In the genomic region with DNA sequence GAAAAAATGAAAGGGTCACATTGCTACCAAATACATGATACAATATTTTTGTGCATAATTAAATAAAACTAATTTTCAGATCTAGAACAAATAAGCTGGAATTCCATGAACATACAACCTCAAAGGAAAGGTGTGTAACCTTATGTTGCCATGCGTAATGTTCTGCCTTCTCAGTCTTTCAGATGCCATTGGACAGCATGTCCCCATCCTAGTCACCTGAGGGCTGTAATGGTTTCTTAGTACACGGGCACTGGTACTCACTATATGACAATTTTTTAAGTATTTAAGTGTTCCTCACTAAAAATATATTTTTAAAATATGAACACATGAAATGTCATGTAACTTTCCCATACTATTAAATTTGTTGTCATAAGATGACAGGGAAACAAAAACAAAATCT, we compare ENCODE assay signal across 19 cellular contexts.
"Had no signal": no experiment of that assay in that cellular context is flagged by ENCODE, and none has a peak within 500 bp of the region (broad histone marks: within the 10 kb centered on the region; RNA-seq: fewer than 3 reads in every experiment).

No MANE protein-coding gene starts in this region.

- H3K27ac Mint-ChIP-seq: activated CD8-positive, alpha-beta T cell treated with anti-CD3 and anti-CD28 coated beads for 36 hours; activated naive CD4-positive, alpha-beta T cell treated with anti-CD3 and anti-CD28 coated beads, Interleukin-2, amount 50 U/mL, for 24 hours; activated T-helper 1 cell treated with anti-CD3 and anti-CD28 coated beads, Interleukin-12 subunit alpha, Interleukin-12 subunit beta, Interleukin-2, Interleukin-4 antibody, amounts not matched to agents 30 ng/mL and 10 ng/mL and 1 ng/mL, durations not matched to agents 14 hours and 24 hours and 36 hours; nephron progenitor cell had no signal

- H3K4me1 Mint-ChIP-seq: activated naive CD4-positive, alpha-beta T cell treated with anti-CD3 and anti-CD28 coated beads, Interleukin-2, amount 50 U/mL, for 24 hours; nephron progenitor cell had no signal

- H3K9me3 Mint-ChIP-seq: activated CD4-positive, alpha-beta T cell treated with anti-CD3 and anti-CD28 coated beads, Interleukin-2, amount 10 ng/mL, durations not matched to agents 7 days and 5 days; activated CD8-positive, alpha-beta T cell treated with anti-CD3 and anti-CD28 coated beads for 36 hours; activated naive CD4-positive, alpha-beta T cell treated with anti-CD3 and anti-CD28 coated beads, Interleukin-2, amount 50 U/mL, for 24 hours; activated T-helper 1 cell treated with anti-CD3 and anti-CD28 coated beads, Interleukin-12 subunit alpha, Interleukin-12 subunit beta, Interleukin-2, Interleukin-4 antibody, amounts not matched to agents 30 ng/mL and 10 ng/mL and 1 ng/mL, durations not matched to agents 14 hours and 24 hours and 36 hours; nephron progenitor cell had no signal

- H3K27ac ChIP-seq: body of pancreas, cardiac muscle cell, lower lobe of right lung, thoracic aorta, VCaP had no signal

- DNase-seq: activated gamma-delta T cell treated with Interleukin-2 at 50 U/mL for 16 hours; anterior cingulate cortex; body of pancreas; foreskin melanocyte; glutamatergic neuron; lower lobe of right lung; mesendoderm; nephron progenitor cell; nucleus accumbens; stimulated activated CD4-positive, alpha-beta T cell treated with anti-CD3 and anti-CD28 coated beads, Interleukin-4, amount 100 ng/mL, for 24 hours; stimulated activated naive CD4-positive, alpha-beta T cell treated with Interleukin-2 at 50 U/mL for 16 hours had no signal

- H3K36me3 ChIP-seq: cardiac muscle cell, lower lobe of right lung, thoracic aorta had no signal

- H3K27me3 Mint-ChIP-seq: activated CD4-positive, alpha-beta T cell treated with anti-CD3 and anti-CD28 coated beads, Interleukin-2, amount 10 ng/mL, durations not matched to agents 7 days and 5 days; activated CD8-positive, alpha-beta T cell treated with anti-CD3 and anti-CD28 coated beads for 36 hours had no signal

- H3K27me3 ChIP-seq: body of pancreas, cardiac muscle cell had no signal

- ATAC-seq: activated CD8-positive, alpha-beta T cell treated with anti-CD3 and anti-CD28 coated beads for 36 hours had no signal

- H3K4me1 ChIP-seq: body of pancreas, lower lobe of right lung had no signal

- H3K4me3 ChIP-seq: body of pancreas, cardiac muscle cell, lower lobe of right lung, mucosa of descending colon, thoracic aorta had no signal

- H3K9me3 ChIP-seq: lower lobe of right lung, mucosa of descending colon, thoracic aorta had no signal

- H3K4me3 Mint-ChIP-seq: activated CD4-positive, alpha-beta T cell treated with anti-CD3 and anti-CD28 coated beads, Interleukin-2, amount 10 ng/mL, durations not matched to agents 7 days and 5 days; activated CD8-positive, alpha-beta T cell treated with anti-CD3 and anti-CD28 coated beads for 36 hours; activated naive CD4-positive, alpha-beta T cell treated with anti-CD3 and anti-CD28 coated beads, Interleukin-2, amount 50 U/mL, for 24 hours; activated T-helper 1 cell treated with anti-CD3 and anti-CD28 coated beads, Interleukin-12 subunit alpha, Interleukin-12 subunit beta, Interleukin-2, Interleukin-4 antibody, amounts not matched to agents 30 ng/mL and 10 ng/mL and 1 ng/mL, durations not matched to agents 14 hours and 24 hours and 36 hours; nephron progenitor cell had no signal
